8 cellular contexts compared by ENCODE assay signal in genomic region chr1:206583461-206584264, GRCh38. TPM values are rescaled to one million over a fixed set of nuclear protein-coding genes. Genes with fewer than 3 reads are reported as not detected.
DNase-seq lines count a peak whose midpoint lies in the region; ATAC-seq and TF ChIP-seq lines count a peak whose summit lies in the region.

No MANE protein-coding gene starts in this region.

- H2BK12ac ChIP-seq in neuronal stem cell (ENCODE audit: low read length), result no peak overlapping the region

- no peak overlapping the region for H3K4me2 ChIP-seq in neuronal stem cell (ENCODE audit: insufficient read depth, low read length, poor library complexity, severe bottlenecking)

- peaks cover 0 to 5% (median 0%) of the 10 kb centered on the region in 3 experiments for H3K27me3 ChIP-seq in neuronal stem cell (ENCODE audit: control insufficient read depth in 3 of 3, insufficient read depth in 3 of 3, low read depth in 1 of 3, low read length in 3 of 3)
- no peaks in the 10 kb centered on the region for H3K27me3 ChIP-seq in suprapubic skin

- peaks cover 95% of the 10 kb centered on the region for H3K4me1 Mint-ChIP-seq in activated T-helper 1 cell treated with anti-CD3 and anti-CD28 coated beads, Interleukin-12 subunit alpha, Interleukin-12 subunit beta, Interleukin-2, Interleukin-4 antibody, amounts not matched to agents 30 ng/mL and 10 ng/mL and 1 ng/mL, durations not matched to agents 14 hours and 24 hours and 36 hours (ENCODE audit: low read depth)

- H2AFZ ChIP-seq in neuronal stem cell (ENCODE audit: low read length), result peak overlapping the region; percentile 26

- no peaks in the 10 kb centered on the region for H3K9me3 Mint-ChIP-seq in activated T-helper 1 cell treated with anti-CD3 and anti-CD28 coated beads, Interleukin-12 subunit alpha, Interleukin-12 subunit beta, Interleukin-2, Interleukin-4 antibody, amounts not matched to agents 30 ng/mL and 10 ng/mL and 1 ng/mL, durations not matched to agents 14 hours and 24 hours and 36 hours

- H2BK120ac ChIP-seq in neuronal stem cell (ENCODE audit: low read depth, low read length), result no peak overlapping the region

- H3K14ac ChIP-seq in neuronal stem cell (ENCODE audit: low read length), result peak overlapping the region; percentile 85

- H3K27ac Mint-ChIP-seq in activated T-helper 1 cell treated with anti-CD3 and anti-CD28 coated beads, Interleukin-12 subunit alpha, Interleukin-12 subunit beta, Interleukin-2, Interleukin-4 antibody, amounts not matched to agents 30 ng/mL and 10 ng/mL and 1 ng/mL, durations not matched to agents 14 hours and 24 hours and 36 hours, result peak overlapping the region; percentile 100

- H4K91ac ChIP-seq in neuronal stem cell (ENCODE audit: low read depth, low read length, poor library complexity), result no peak overlapping the region

- peaks cover 77% of the 10 kb centered on the region for H3K36me3 Mint-ChIP-seq in activated T-helper 1 cell treated with anti-CD3 and anti-CD28 coated beads, Interleukin-12 subunit alpha, Interleukin-12 subunit beta, Interleukin-2, Interleukin-4 antibody, amounts not matched to agents 30 ng/mL and 10 ng/mL and 1 ng/mL, durations not matched to agents 14 hours and 24 hours and 36 hours (ENCODE audit: low read depth)

- H2BK5ac ChIP-seq in neuronal stem cell (ENCODE audit: low read length), result no peak overlapping the region

- H3K18ac ChIP-seq in neuronal stem cell (ENCODE audit: low read length), result peak overlapping the region; percentile 64

- no peak overlapping the region for H3K9ac ChIP-seq in neuronal stem cell (ENCODE audit: low read depth, low read length, poor library complexity)

- WGBS in neuronal stem cell (ENCODE audit: extremely low coverage in 2 of 2, insufficient read length in 2 of 2, insufficient replicate concordance in 1 of 2), 2 donors, result no CpG with 5 or more reads among the region's 6 CpGs
- WGBS in suprapubic skin, result 43% methylated on average over 6 of the region's 6 CpGs

- no peaks in the 10 kb centered on the region for H3K27me3 Mint-ChIP-seq in activated T-helper 1 cell treated with anti-CD3 and anti-CD28 coated beads, Interleukin-12 subunit alpha, Interleukin-12 subunit beta, Interleukin-2, Interleukin-4 antibody, amounts not matched to agents 30 ng/mL and 10 ng/mL and 1 ng/mL, durations not matched to agents 14 hours and 24 hours and 36 hours (ENCODE audit: insufficient read depth)

- no peak overlapping the region for H3K4me3 ChIP-seq in fibroblast of mammary gland (ENCODE audit: control insufficient read depth, low read depth, low read length)
- H3K4me3 ChIP-seq in neuronal stem cell (ENCODE audit: low read length in 2 of 2), result no peak overlapping the region
- no peak overlapping the region for H3K4me3 ChIP-seq in suprapubic skin

- peak overlapping the region; percentile 74 for H4K8ac ChIP-seq in neuronal stem cell (ENCODE audit: low read depth, low read length)

- TF ChIP-seq EP300 in suprapubic skin (IDR thresholded peaks at IDR 0.05), result no peak

- H3K9me3 ChIP-seq in neuronal stem cell (replicated peaks in 1 of 2; ENCODE audit: control insufficient read depth in 2 of 2, insufficient read depth in 1 of 2, low read depth in 1 of 2, low read length in 2 of 2) (no peaks in the 10 kb centered on the region), suprapubic skin (no peaks in the 10 kb centered on the region)

- TF ChIP-seq POLR2A in suprapubic skin (IDR thresholded peaks at IDR 0.05), result no peak

- H2AK5ac ChIP-seq in neuronal stem cell (ENCODE audit: low read depth, low read length), result peak overlapping the region; percentile 48

- no peak overlapping the region for H3K23ac ChIP-seq in neuronal stem cell (ENCODE audit: low read depth, low read length, poor library complexity)

- H2BK15ac ChIP-seq in neuronal stem cell (ENCODE audit: low read length), result peak overlapping the region; percentile 18

- H3K4me1 ChIP-seq in neuronal stem cell (ENCODE audit: control insufficient read depth in 2 of 2, insufficient read depth in 1 of 2, low read depth in 1 of 2, low read length in 2 of 2), result peaks cover 8 to 11% of the 10 kb centered on the region in 2 donors
- peaks cover 74% of the 10 kb centered on the region for H3K4me1 ChIP-seq in suprapubic skin

- no peaks in the 10 kb centered on the region for H3K36me3 ChIP-seq in neuronal stem cell (replicated peaks in 1 of 2; ENCODE audit: control insufficient read depth in 2 of 2, insufficient read depth in 2 of 2, low read length in 2 of 2)
- H3K36me3 ChIP-seq in suprapubic skin, result peaks cover 36% of the 10 kb centered on the region

- peak; percentile 93 for TF ChIP-seq CTCF in fibroblast of mammary gland (conservative IDR thresholded peaks at IDR 0.05; ENCODE audit: control insufficient read depth, insufficient read depth, low read depth, low read length)
- TF ChIP-seq CTCF in suprapubic skin (IDR thresholded peaks at IDR 0.05), result peak; percentile 87 to 95

- no peaks in the 10 kb centered on the region for H3K79me1 ChIP-seq in neuronal stem cell (ENCODE audit: low read depth, low read length)

- H3K4me3 Mint-ChIP-seq in activated T-helper 1 cell treated with anti-CD3 and anti-CD28 coated beads, Interleukin-12 subunit alpha, Interleukin-12 subunit beta, Interleukin-2, Interleukin-4 antibody, amounts not matched to agents 30 ng/mL and 10 ng/mL and 1 ng/mL, durations not matched to agents 14 hours and 24 hours and 36 hours, result peak overlapping the region; percentile 85

- DNase-seq in COLO829 (ENCODE audit: low spot score), result peak; percentile 65
- peak; percentile 69 for DNase-seq in HuH-7.5 (ENCODE audit: low spot score)
- peak; percentile 57 for DNase-seq in RPMI7951 (ENCODE audit: low read depth)
- DNase-seq in activated T-helper 1 cell treated with anti-CD3 and anti-CD28 coated beads, Interleukin-12 subunit alpha, Interleukin-12 subunit beta, Interleukin-2, Interleukin-4 antibody, amounts not matched to agents 30 ng/mL and 10 ng/mL and 1 ng/mL, durations not matched to agents 14 hours and 24 hours and 36 hours (ENCODE audit: low spot score), result peak; percentile 70
- peak; percentile 69 for DNase-seq in fibroblast of mammary gland (ENCODE audit: low read depth)
- DNase-seq in neuronal stem cell (ENCODE audit: low spot score), result peak; percentile 73
- DNase-seq in suprapubic skin (ENCODE audit: low spot score in 2 of 2), result peak in 1 of 2 donors; percentile 82

- intact Hi-C loops in activated T-helper 1 cell treated with anti-CD3 and anti-CD28 coated beads, Interleukin-12 subunit alpha, Interleukin-12 subunit beta, Interleukin-2, Interleukin-4 antibody, amounts not matched to agents 30 ng/mL and 10 ng/mL and 1 ng/mL, durations not matched to agents 14 hours and 24 hours and 36 hours (cut with micrococcal nuclease), result loop anchor here (1.0 kb wide), 6 partner anchors 29 to 108 kb away; partner anchors contain the start of gene EIF2D

- H3K27ac ChIP-seq in neuronal stem cell (replicated peaks; ENCODE audit: low read length) (no peak overlapping the region), suprapubic skin (peak overlapping the region; percentile 26)

- no peak for ATAC-seq in HG03460 (IDR thresholded peaks at IDR 0.05; ENCODE audit: unreplicated experiment)

- no peak overlapping the region for H3K4ac ChIP-seq in neuronal stem cell (ENCODE audit: low read length)

RNA-seq across cellular contexts. Expression of gene EIF2D, which starts 28.6 kb away (rescaled TPM):
- 30.5 and 38.1 TPM in 2 replicates for total RNA-seq in RPMI7951 (2014; rRNA removed; shearing (Covaris generic))
- 89.1 and 101 TPM in 2 replicates for total RNA-seq in activated T-helper 1 cell treated with anti-CD3 and anti-CD28 coated beads, Interleukin-12 subunit alpha, Interleukin-12 subunit beta, Interleukin-2, Interleukin-4 antibody, amounts not matched to agents 30 ng/mL and 10 ng/mL and 1 ng/mL, durations not matched to agents 14 hours and 24 hours and 36 hours
- polyA plus RNA-seq in neuronal stem cell (2013, experiment 1 of 2), result 36.1 TPM
- polyA plus RNA-seq in neuronal stem cell (2013, experiment 2 of 2), result 34.0 TPM
- 10 to 100 TPM; 55.0 to 69.1 (median 61.1) TPM for total RNA-seq in suprapubic skin

RNA-seq across cellular contexts. Expression of gene DYRK3, which starts 51.7 kb away (rescaled TPM):
- 12.5 and 13.8 TPM in 2 replicates for total RNA-seq in RPMI7951 (2014; rRNA removed; shearing (Covaris generic))
- total RNA-seq in activated T-helper 1 cell treated with anti-CD3 and anti-CD28 coated beads, Interleukin-12 subunit alpha, Interleukin-12 subunit beta, Interleukin-2, Interleukin-4 antibody, amounts not matched to agents 30 ng/mL and 10 ng/mL and 1 ng/mL, durations not matched to agents 14 hours and 24 hours and 36 hours, result 22.1 and 23.3 TPM in 2 replicates
- 15.3 TPM for polyA plus RNA-seq in neuronal stem cell (2013, experiment 1 of 2)
- polyA plus RNA-seq in neuronal stem cell (2013, experiment 2 of 2), result 15.9 TPM
- 1 to 10 TPM; 2.2 to 4.7 (median 4.1) TPM for total RNA-seq in suprapubic skin
